ENCODE assay signal across 27 cellular contexts in the genomic region with DNA sequence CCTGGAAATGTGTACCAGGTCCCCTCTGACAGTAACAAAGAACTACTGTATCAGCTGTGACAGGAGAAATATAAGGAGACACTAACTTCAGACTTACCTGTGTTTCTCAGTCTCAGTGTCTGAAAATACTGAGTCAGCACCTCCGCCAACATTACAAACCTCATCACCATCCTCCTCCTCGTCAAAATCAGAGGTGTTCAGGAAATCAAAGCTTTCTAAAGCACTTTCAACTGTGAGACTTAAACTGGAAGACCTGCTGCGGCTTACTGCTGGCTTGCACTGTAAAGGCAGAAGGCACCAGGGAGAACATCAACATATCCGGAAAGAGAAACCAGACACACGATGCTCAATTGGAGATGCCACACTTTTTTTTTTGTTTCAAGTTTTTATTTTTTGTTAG. TPM values are rescaled to one million over a fixed set of nuclear protein-coding genes. Genes with fewer than 3 reads are reported as not detected.
DNase-seq lines count a peak whose midpoint lies in the region; ATAC-seq and TF ChIP-seq lines count a peak whose summit lies in the region.
"Had no signal": no experiment of that assay in that cellular context is flagged by ENCODE, and none has a peak within 500 bp of the region (broad histone marks: within the 10 kb centered on the region; RNA-seq: fewer than 3 reads in every experiment).

No MANE protein-coding gene starts in this region.

- no peaks in the 10 kb centered on the region for H3K9me3 ChIP-seq in IMR-90 (ENCODE audit: control insufficient read depth, insufficient read depth, low read length)
- H3K9me3 ChIP-seq: BE2C, tibial nerve had no signal

- no peaks in the 10 kb centered on the region for H3K4me1 ChIP-seq in IMR-90 (ENCODE audit: control insufficient read depth, insufficient read depth, low read length)
- H3K4me1 ChIP-seq: BE2C had no signal

- H3K18ac ChIP-seq in IMR-90 (ENCODE audit: low read depth, low read length), result no peak overlapping the region

- no peak overlapping the region for H3K9ac ChIP-seq in IMR-90 (ENCODE audit: low read depth, low read length)

- H2BK15ac ChIP-seq in IMR-90 (ENCODE audit: low read depth, low read length), result no peak overlapping the region

- no peak overlapping the region for H3K4me2 ChIP-seq in IMR-90 (ENCODE audit: low read depth, low read length)

- DNase-seq in activated CD4-positive, alpha-beta T cell treated with anti-CD3 and anti-CD28 coated beads, Interleukin-2, amount 10 ng/mL, durations not matched to agents 7 days and 5 days, result no peak
- DNase-seq in activated CD4-positive, alpha-beta T cell treated with anti-CD3 and anti-CD28 coated beads for 1 hour, result no peak
- DNase-seq in IMR-90, result no peak
- no peak for DNase-seq in activated naive CD4-positive, alpha-beta T cell treated with anti-CD3 and anti-CD28 coated beads, Interleukin-2, amount 10 ng/mL, durations not matched to agents 7 days and 5 days
- no peak for DNase-seq in natural killer cell
- DNase-seq in NCI-H2227 (lab: John Stamatoyannopoulos, UW; ENCODE audit: unreplicated experiment), result no peak
- DNase-seq: activated CD4-positive, alpha-beta T cell treated with anti-CD3 and anti-CD28 coated beads, Interleukin-2, amount 50 U/mL, for 48 hours; amygdala; BE2C; Calu3; EL; GOT3; NCI-H1105 treated with DMSO at 0.1 percent for 48 hours; NCI-H2081; NCI-H446; occipital lobe; PC-3; SHP77 treated with DMSO at 0.1 percent for 48 hours; small intestine; stimulated activated CD4-positive, alpha-beta T cell treated with anti-CD3 and anti-CD28 coated beads, Interleukin-2, amount 100 ng/mL, for 24 hours had no signal

- no peak overlapping the region for H2AFZ ChIP-seq in IMR-90 (replicated peaks; ENCODE audit: low read length, poor library complexity)

- H3K4me3 Mint-ChIP-seq in activated CD4-positive, alpha-beta T cell treated with anti-CD3 and anti-CD28 coated beads, Interleukin-2, amount 10 ng/mL, durations not matched to agents 7 days and 5 days, result no peak overlapping the region
- no peak overlapping the region for H3K4me3 Mint-ChIP-seq in activated naive CD4-positive, alpha-beta T cell treated with anti-CD3 and anti-CD28 coated beads, Interleukin-2, amount 10 ng/mL, durations not matched to agents 7 days and 5 days
- H3K4me3 Mint-ChIP-seq in natural killer cell, result no peak overlapping the region
- H3K4me3 Mint-ChIP-seq: dendritic cell treated with granulocyte-macrophage colony-stimulating factor and Interleukin-4, amounts not matched to agents 40 ng/mL and 50 ng/mL, for 4 days; stimulated activated memory B cell treated with anti-CD40 and anti-IgM and Interleukin-4, amounts not matched to agents 10 μg/mL and 1 μg/mL and 100 μg/mL, for 72 hours had no signal

- no peak overlapping the region for H2AK5ac ChIP-seq in IMR-90 (ENCODE audit: low read depth, low read length)

- H3K27ac Mint-ChIP-seq in activated CD4-positive, alpha-beta T cell treated with anti-CD3 and anti-CD28 coated beads, Interleukin-2, amount 10 ng/mL, durations not matched to agents 7 days and 5 days, result peak overlapping the region; percentile 79
- H3K27ac Mint-ChIP-seq in activated naive CD4-positive, alpha-beta T cell treated with anti-CD3 and anti-CD28 coated beads, Interleukin-2, amount 10 ng/mL, durations not matched to agents 7 days and 5 days, result peak overlapping the region; percentile 86
- peak overlapping the region; percentile 80 to 84 for H3K27ac Mint-ChIP-seq in natural killer cell
- H3K27ac Mint-ChIP-seq: dendritic cell treated with granulocyte-macrophage colony-stimulating factor and Interleukin-4, amounts not matched to agents 40 ng/mL and 50 ng/mL, for 4 days; stimulated activated memory B cell treated with anti-CD40 and anti-IgM and Interleukin-4, amounts not matched to agents 10 μg/mL and 1 μg/mL and 100 μg/mL, for 72 hours had no signal

- POLR2A ChIA-PET in activated CD4-positive, alpha-beta T cell treated with anti-CD3 and anti-CD28 coated beads, Interleukin-2, amount 10 ng/mL, durations not matched to agents 7 days and 5 days (lab: Charles Lee), result no interaction called here
- POLR2A ChIA-PET in IMR-90 (lab: Charles Lee; ENCODE audit: unreplicated experiment), result no interaction called here

- H3K27ac ChIP-seq in IMR-90 (ENCODE audit: insufficient read depth, low read length), result no peak overlapping the region
- H3K27ac ChIP-seq: cardiac muscle cell had no signal

- no peak overlapping the region for H4K5ac ChIP-seq in IMR-90 (ENCODE audit: low read depth, low read length)

- H3K36me3 ChIP-seq in IMR-90 (ENCODE audit: control insufficient read depth, insufficient read depth, low read length), result peaks cover 12% of the 10 kb centered on the region
- H3K36me3 ChIP-seq: BE2C, cardiac muscle cell had no signal

- no peaks in the 10 kb centered on the region for H3K27me3 ChIP-seq in IMR-90 (ENCODE audit: control insufficient read depth, insufficient read depth, low read length)
- H3K27me3 ChIP-seq: BE2C, cardiac muscle cell, tibial nerve had no signal

- 0 out of 2 replicates have a peak, but pooled peaks cover 4% of the 10 kb centered on the region for H3K9me1 ChIP-seq in IMR-90 (ENCODE audit: insufficient read depth, low read length)

- no peak overlapping the region for H3K4ac ChIP-seq in IMR-90 (ENCODE audit: low read depth, low read length)

- H3K23ac ChIP-seq in IMR-90 (ENCODE audit: low read depth, low read length), result no peak overlapping the region

- ATAC-seq in IMR-90 (ENCODE audit: low read depth) (no peak), natural killer cell (no peak), SK-N-SH treated with all-trans-retinoic acid at 6 μM for 48 hours (no peak), HG02678 (IDR thresholded peaks at IDR 0.05; ENCODE audit: unreplicated experiment) (no peak)
- ATAC-seq: PC-3; stimulated activated memory B cell treated with anti-CD40 and anti-IgM and Interleukin-4, amounts not matched to agents 10 μg/mL and 1 μg/mL and 100 μg/mL, for 72 hours had no signal

- BruUV-seq in IMR-90 (replicated peaks; lab: Mats Ljungman, UMichigan), result no TSS peak

- no peak overlapping the region for H2BK5ac ChIP-seq in IMR-90 (ENCODE audit: low read depth, low read length, poor library complexity, severe bottlenecking)

- no peaks in the 10 kb centered on the region for H3K79me1 ChIP-seq in IMR-90 (ENCODE audit: low read depth in 1 of 2, low read length in 2 of 2)

- no peak overlapping the region for H4K8ac ChIP-seq in IMR-90 (ENCODE audit: low read depth in 2 of 2, low read length in 2 of 2)

- no peak overlapping the region for H4K91ac ChIP-seq in IMR-90 (ENCODE audit: insufficient read depth, low read depth, low read length)

- H2BK20ac ChIP-seq in IMR-90 (ENCODE audit: low read depth, low read length), result no peak overlapping the region

- H3K4me3 ChIP-seq in IMR-90 (ENCODE audit: insufficient read depth, low read depth, low read length), result no peak overlapping the region
- H3K4me3 ChIP-seq: cardiac muscle cell, tibial nerve had no signal

- WGBS in IMR-90 (ENCODE audit: extremely low coverage in 2 of 2, insufficient read length in 1 of 2), 2 experiments, result 89% methylated on average over 3 of the region's 5 CpGs; no CpG with 5 or more reads in 1 of the 2 experiments

- peaks cover 71% of the 10 kb centered on the region for H3K4me1 Mint-ChIP-seq in activated CD4-positive, alpha-beta T cell treated with anti-CD3 and anti-CD28 coated beads, Interleukin-2, amount 10 ng/mL, durations not matched to agents 7 days and 5 days
- peaks cover 82% of the 10 kb centered on the region for H3K4me1 Mint-ChIP-seq in activated naive CD4-positive, alpha-beta T cell treated with anti-CD3 and anti-CD28 coated beads, Interleukin-2, amount 10 ng/mL, durations not matched to agents 7 days and 5 days
- H3K4me1 Mint-ChIP-seq in natural killer cell, result peaks cover 52 to 55% of the 10 kb centered on the region in 2 donors

- H3K36me3 Mint-ChIP-seq in activated CD4-positive, alpha-beta T cell treated with anti-CD3 and anti-CD28 coated beads, Interleukin-2, amount 10 ng/mL, durations not matched to agents 7 days and 5 days (ENCODE audit: low read depth), result peaks cover 92% of the 10 kb centered on the region
- peaks cover 93% of the 10 kb centered on the region for H3K36me3 Mint-ChIP-seq in activated naive CD4-positive, alpha-beta T cell treated with anti-CD3 and anti-CD28 coated beads, Interleukin-2, amount 10 ng/mL, durations not matched to agents 7 days and 5 days
- H3K36me3 Mint-ChIP-seq in natural killer cell, result peaks cover 13% of the 10 kb centered on the region

- no peaks in the 10 kb centered on the region for H3K27me3 Mint-ChIP-seq in activated CD4-positive, alpha-beta T cell treated with anti-CD3 and anti-CD28 coated beads, Interleukin-2, amount 10 ng/mL, durations not matched to agents 7 days and 5 days
- no peaks in the 10 kb centered on the region for H3K27me3 Mint-ChIP-seq in activated naive CD4-positive, alpha-beta T cell treated with anti-CD3 and anti-CD28 coated beads, Interleukin-2, amount 10 ng/mL, durations not matched to agents 7 days and 5 days
- H3K27me3 Mint-ChIP-seq in natural killer cell (ENCODE audit: low read depth in 2 of 2), result no peaks in the 10 kb centered on the region
- H3K27me3 Mint-ChIP-seq: dendritic cell treated with granulocyte-macrophage colony-stimulating factor and Interleukin-4, amounts not matched to agents 40 ng/mL and 50 ng/mL, for 4 days; stimulated activated memory B cell treated with anti-CD40 and anti-IgM and Interleukin-4, amounts not matched to agents 10 μg/mL and 1 μg/mL and 100 μg/mL, for 72 hours had no signal

- TF ChIP-seq RAD21 in IMR-90 (IDR thresholded peaks at IDR 0.05; ENCODE audit: low read length), result no peak

- dilution Hi-C loops in IMR-90 (cut with HindIII; ENCODE audit: low sequenced_read_pairs, unreplicated experiment), result loop anchor here (25.0 kb wide), 1 partner anchor 248 kb away; no protein-coding TSS in a partner anchor

- in situ Hi-C loops in IMR-90 (cut with MboI; ENCODE audit: low sequenced_read_pairs), result no loop called here

- no peak for TF ChIP-seq POLR2A in IMR-90 (IDR thresholded peaks at IDR 0.05; ENCODE audit: low read depth, low read length)

- no peak overlapping the region for H3K56ac ChIP-seq in IMR-90 (ENCODE audit: extremely low read depth, insufficient read depth, low read length)

- no peak overlapping the region for H2AK9ac ChIP-seq in IMR-90 (replicated peaks; ENCODE audit: low read depth, low read length, poor library complexity)

- H2BK120ac ChIP-seq in IMR-90 (ENCODE audit: low read depth, low read length), result no peak overlapping the region

- H3K14ac ChIP-seq in IMR-90 (replicated peaks; ENCODE audit: low read depth, low read length), result no peak overlapping the region

- TF ChIP-seq CTCF in IMR-90 (conservative IDR thresholded peaks at IDR 0.05; ENCODE audit: low read depth, low read length) (no peak), natural killer cell (IDR thresholded peaks at IDR 0.05) (no peak)

- CTCF ChIA-PET in activated CD4-positive, alpha-beta T cell treated with anti-CD3 and anti-CD28 coated beads, Interleukin-2, amount 10 ng/mL, durations not matched to agents 7 days and 5 days (lab: Charles Lee), result interaction anchor here (1.0 to 3.0 kb wide), 2 partner anchors 17 to 179 kb away, joined by 3 to 8 read pairs; no protein-coding TSS in a partner anchor
- CTCF ChIA-PET in IMR-90 (lab: Yijun Ruan, JAX), result interaction anchor here (0.6 kb wide), 1 partner anchor 9 kb away, joined by 4 read pairs; no protein-coding TSS in a partner anchor
- CTCF ChIA-PET in activated naive CD4-positive, alpha-beta T cell treated with anti-CD3 and anti-CD28 coated beads, Interleukin-2, amount 10 ng/mL, durations not matched to agents 7 days and 5 days (lab: Charles Lee), result interaction anchor here (0.5 kb wide), 1 partner anchor 426 kb away, joined by 5 read pairs; no protein-coding TSS in a partner anchor

- intact Hi-C loops in IMR-90 (cut with micrococcal nuclease), result no loop called here
- intact Hi-C loops in natural killer cell (cut with micrococcal nuclease), result no loop called here

- peaks cover 12% of the 10 kb centered on the region for H3K9me3 Mint-ChIP-seq in activated CD4-positive, alpha-beta T cell treated with anti-CD3 and anti-CD28 coated beads, Interleukin-2, amount 10 ng/mL, durations not matched to agents 7 days and 5 days
- no peaks in the 10 kb centered on the region for H3K9me3 Mint-ChIP-seq in activated naive CD4-positive, alpha-beta T cell treated with anti-CD3 and anti-CD28 coated beads, Interleukin-2, amount 10 ng/mL, durations not matched to agents 7 days and 5 days
- H3K9me3 Mint-ChIP-seq in natural killer cell, result no peaks in the 10 kb centered on the region
- H3K9me3 Mint-ChIP-seq: dendritic cell treated with granulocyte-macrophage colony-stimulating factor and Interleukin-4, amounts not matched to agents 40 ng/mL and 50 ng/mL, for 4 days; stimulated activated memory B cell treated with anti-CD40 and anti-IgM and Interleukin-4, amounts not matched to agents 10 μg/mL and 1 μg/mL and 100 μg/mL, for 72 hours had no signal

- H4K20me1 ChIP-seq in IMR-90 (ENCODE audit: insufficient read depth, low read length), result no peaks in the 10 kb centered on the region

RNA-seq across cellular contexts. Expression of a gene that starts 40.3 kb away (rescaled TPM):
- total RNA-seq in activated CD4-positive, alpha-beta T cell treated with anti-CD3 and anti-CD28 coated beads, Interleukin-2, amount 10 ng/mL, durations not matched to agents 7 days and 5 days, result 1 to 10 TPM; 1.8 to 2.3 TPM
- total RNA-seq in IMR-90 (2012; rRNA removed) (not detected in 2 replicates), natural killer cell (1 to 10 TPM in 2 of 3 donors, under 1 TPM in 1; 0.68 to 3.0 (median 1.2) TPM)
- polyA plus RNA-seq in IMR-90 (2012; rRNA removed), result not detected in 2 replicates
- not detected in 2 replicates for polyA plus RNA-seq in IMR-90 (2012; cell fraction: cytosol; rRNA removed)
- not detected in 2 replicates for polyA plus RNA-seq in IMR-90 (2012; cell fraction: nucleus; rRNA removed; ENCODE audit: low replicate concordance)
- total RNA-seq: Calu3, cardiac muscle cell, occipital lobe, PC-3, renal cortical epithelial cell, tibial nerve had no signal
- polyA plus RNA-seq: cardiac muscle cell, small intestine had no signal
